In genomic region chrX:36431819-36432218, GRCh38 we compare ENCODE assay signal across 18 cellular contexts.
A peak's percentile ranks its signal among the peaks of the same experiment; 100 is the strongest.
DNase-seq lines count a peak whose midpoint lies in the region; ATAC-seq and TF ChIP-seq lines count a peak whose summit lies in the region.
"Had no signal": no experiment of that assay in that cellular context is flagged by ENCODE, and none has a peak within 500 bp of the region (broad histone marks: within the 10 kb centered on the region; RNA-seq: fewer than 3 reads in every experiment).

No MANE protein-coding gene starts in this region.

- intact Hi-C loops in activated T-helper 1 cell treated with anti-CD3 and anti-CD28 coated beads, Interleukin-12 subunit alpha, Interleukin-12 subunit beta, Interleukin-2, Interleukin-4 antibody, amounts not matched to agents 30 ng/mL and 10 ng/mL and 1 ng/mL, durations not matched to agents 14 hours and 24 hours and 36 hours (cut with micrococcal nuclease): no loop called here

- ATAC-seq in GM19328 (IDR thresholded peaks at IDR 0.05; ENCODE audit: unreplicated experiment) (no peak), HG02981 (IDR thresholded peaks at IDR 0.05; ENCODE audit: unreplicated experiment) (no peak)
- ATAC-seq: lower lobe of right lung, sciatic nerve had no signal

- H3K4me3 ChIP-seq in astrocyte of the spinal cord (ENCODE audit: low read depth, low read length) (no peak overlapping the region), kidney epithelial cell (ENCODE audit: low read depth, low read length) (no peak overlapping the region)
- H3K4me3 ChIP-seq: lower lobe of right lung had no signal

- H3K9me3 Mint-ChIP-seq in activated T-helper 1 cell treated with anti-CD3 and anti-CD28 coated beads, Interleukin-12 subunit alpha, Interleukin-12 subunit beta, Interleukin-2, Interleukin-4 antibody, amounts not matched to agents 30 ng/mL and 10 ng/mL and 1 ng/mL, durations not matched to agents 14 hours and 24 hours and 36 hours: no peaks in the 10 kb centered on the region

- TF ChIP-seq CTCF in astrocyte of the spinal cord (IDR thresholded peaks at IDR 0.05; ENCODE audit: low read depth, low read length) (no peak), kidney epithelial cell (IDR thresholded peaks at IDR 0.05; ENCODE audit: insufficient read depth, low read length, poor library complexity, severe bottlenecking) (no peak)

- no peaks in the 10 kb centered on the region for H3K27me3 Mint-ChIP-seq in activated T-helper 1 cell treated with anti-CD3 and anti-CD28 coated beads, Interleukin-12 subunit alpha, Interleukin-12 subunit beta, Interleukin-2, Interleukin-4 antibody, amounts not matched to agents 30 ng/mL and 10 ng/mL and 1 ng/mL, durations not matched to agents 14 hours and 24 hours and 36 hours (ENCODE audit: insufficient read depth)

- in situ Hi-C loops in astrocyte of the spinal cord (cut with HindIII; ENCODE audit: low sequenced_read_pairs): no loop called here

- H3K36me3 Mint-ChIP-seq in activated T-helper 1 cell treated with anti-CD3 and anti-CD28 coated beads, Interleukin-12 subunit alpha, Interleukin-12 subunit beta, Interleukin-2, Interleukin-4 antibody, amounts not matched to agents 30 ng/mL and 10 ng/mL and 1 ng/mL, durations not matched to agents 14 hours and 24 hours and 36 hours (ENCODE audit: low read depth): no peaks in the 10 kb centered on the region

- no peak overlapping the region for H3K27ac Mint-ChIP-seq in activated T-helper 1 cell treated with anti-CD3 and anti-CD28 coated beads, Interleukin-12 subunit alpha, Interleukin-12 subunit beta, Interleukin-2, Interleukin-4 antibody, amounts not matched to agents 30 ng/mL and 10 ng/mL and 1 ng/mL, durations not matched to agents 14 hours and 24 hours and 36 hours

- H3K4me1 Mint-ChIP-seq in activated T-helper 1 cell treated with anti-CD3 and anti-CD28 coated beads, Interleukin-12 subunit alpha, Interleukin-12 subunit beta, Interleukin-2, Interleukin-4 antibody, amounts not matched to agents 30 ng/mL and 10 ng/mL and 1 ng/mL, durations not matched to agents 14 hours and 24 hours and 36 hours (ENCODE audit: low read depth): no peaks in the 10 kb centered on the region

- H3K27me3 ChIP-seq in kidney epithelial cell (ENCODE audit: control insufficient read depth, insufficient read depth, low read length): no peaks in the 10 kb centered on the region

- DNase-seq in A172 (ENCODE audit: low spot score) (peak; percentile 90), LHCN-M2 (ENCODE audit: low read depth) (peak; percentile 90), astrocyte of the spinal cord (ENCODE audit: low read depth, low spot score) (peak; percentile 72), kidney epithelial cell (ENCODE audit: low read depth) (peak; percentile 65), globus pallidus (ENCODE audit: low spot score) (no peak)
- no peak for DNase-seq in activated T-helper 1 cell treated with anti-CD3 and anti-CD28 coated beads, Interleukin-12 subunit alpha, Interleukin-12 subunit beta, Interleukin-2, Interleukin-4 antibody, amounts not matched to agents 30 ng/mL and 10 ng/mL and 1 ng/mL, durations not matched to agents 14 hours and 24 hours and 36 hours (ENCODE audit: low spot score)
- DNase-seq: activated CD4-positive, CD25-positive, alpha-beta regulatory T cell treated with anti-CD3 and anti-CD28 coated beads, Interleukin-2, amount 50 U/mL, for 72 hours; activated CD8-positive, alpha-beta memory T cell treated with anti-CD3 and anti-CD28 coated beads, Interleukin-2, amount 50 U/mL, for 48 hours; activated naive CD4-positive, alpha-beta T cell treated with anti-CD3 and anti-CD28 coated beads, Interleukin-2, amount 50 U/mL, for 16 hours; COR-L47; lower lobe of right lung; NCI-H1436 treated with DMSO at 0.1 percent for 48 hours; NCI-H510A treated with DMSO at 0.1 percent for 48 hours; nucleus accumbens; stimulated activated CD4-positive, alpha-beta T cell treated with anti-CD3 and anti-CD28 coated beads, Interleukin-4, amount 100 ng/mL, for 4 hours had no signal

- H3K4me3 Mint-ChIP-seq in activated T-helper 1 cell treated with anti-CD3 and anti-CD28 coated beads, Interleukin-12 subunit alpha, Interleukin-12 subunit beta, Interleukin-2, Interleukin-4 antibody, amounts not matched to agents 30 ng/mL and 10 ng/mL and 1 ng/mL, durations not matched to agents 14 hours and 24 hours and 36 hours: no peak overlapping the region

- no peaks in the 10 kb centered on the region for H3K36me3 ChIP-seq in kidney epithelial cell (ENCODE audit: control insufficient read depth, insufficient read depth, low read length)
- H3K36me3 ChIP-seq: lower lobe of right lung had no signal

Comparison
In these comparisons a context has a peak if more than half of its experiments do, and no peak if none do; other contexts are left out.
1. DNase-seq: peak in A172 (single experiment), LHCN-M2 (single experiment), astrocyte of the spinal cord (single experiment) and kidney epithelial cell (single experiment); none in activated T-helper 1 cell treated with anti-CD3 and anti-CD28 coated beads, Interleukin-12 subunit alpha, Interleukin-12 subunit beta, Interleukin-2, Interleukin-4 antibody, amounts not matched to agents 30 ng/mL and 10 ng/mL and 1 ng/mL, durations not matched to agents 14 hours and 24 hours and 36 hours (single experiment) and globus pallidus (single experiment).